Comparison of ENCODE assay signal across 8 cellular contexts in the genomic region with DNA sequence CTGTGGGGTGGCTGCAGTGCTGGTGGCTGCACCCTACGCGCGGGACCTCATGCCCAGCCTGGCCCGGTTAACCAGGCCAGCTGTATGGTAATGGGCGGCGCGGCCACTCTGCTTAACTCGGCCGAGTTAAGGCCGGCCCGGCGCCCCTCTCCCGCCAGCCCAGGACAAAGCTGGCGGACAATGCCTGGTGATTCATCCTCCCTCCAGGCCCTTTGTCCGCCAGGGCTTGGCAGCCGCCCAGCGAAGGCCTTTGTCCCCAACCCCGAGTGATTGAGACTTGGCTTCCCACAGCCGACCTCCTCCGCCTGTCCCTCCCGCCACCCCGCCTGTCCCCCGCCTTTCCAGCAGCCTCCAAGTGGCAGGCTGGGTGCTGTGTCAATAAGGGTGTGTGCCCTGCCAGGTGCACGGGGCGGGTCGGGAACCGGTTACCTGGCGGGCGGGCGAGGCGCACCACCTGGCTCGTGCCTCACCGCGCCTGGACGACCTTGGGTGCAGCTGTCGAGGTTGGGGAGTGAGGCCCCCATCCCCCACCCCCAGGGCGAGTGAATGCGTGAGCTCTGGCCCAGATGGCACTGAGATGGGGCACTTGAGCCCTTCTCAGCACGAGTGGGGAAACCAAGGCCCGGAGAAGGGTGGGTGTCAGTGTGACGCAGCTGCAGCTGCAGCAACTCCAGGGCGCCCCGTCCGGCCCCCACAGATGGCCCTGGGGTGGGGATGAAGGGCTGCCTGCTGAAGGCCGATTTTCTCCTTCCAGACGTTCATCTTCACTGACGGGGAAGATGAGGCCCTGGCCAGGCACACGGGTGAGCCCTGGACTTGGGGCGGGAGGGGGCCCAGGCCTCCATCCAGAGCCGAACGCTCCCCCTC. TPM values are rescaled to one million over a fixed set of nuclear protein-coding genes. Genes with fewer than 3 reads are reported as not detected.
DNase-seq lines count a peak whose midpoint lies in the region; ATAC-seq lines count a peak whose summit lies in the region.

No MANE protein-coding gene starts in this region.

- peak overlapping the region; percentile 98 for H2BK12ac ChIP-seq in neuronal stem cell (ENCODE audit: low read length)

- peak in 1 of 5 donors; percentile 57 for DNase-seq in CD4-positive, alpha-beta memory T cell
- DNase-seq in NCI-H1105 treated with DMSO at 0.1 percent for 48 hours (lab: John Stamatoyannopoulos, UW), result peak; percentile 95
- DNase-seq in activated T-cell treated with anti-CD3 and anti-CD28 coated beads, Interleukin-2, amount 50 U/mL, for 72 hours, result no peak
- peak; percentile 90 for DNase-seq in Right ventricle myocardium inferior (ENCODE audit: missing footprints)
- DNase-seq in neuronal stem cell (ENCODE audit: low spot score), result peak; percentile 91
- DNase-seq in foreskin melanocyte, result no peak
- DNase-seq in stimulated activated CD4-positive, alpha-beta T cell treated with anti-CD3 and anti-CD28 coated beads, Interleukin-2, amount 100 ng/mL, for 24 hours, result no peak

- ATAC-seq in activated T-cell treated with anti-CD3 and anti-CD28 coated beads, Interleukin-2, amount 50 U/mL, for 72 hours (replicated peaks in 1 of 2), result no peak
- ATAC-seq in Right ventricle myocardium inferior, result peak; percentile 9
- ATAC-seq in GM19395 (IDR thresholded peaks at IDR 0.05; ENCODE audit: unreplicated experiment), result no peak

- peak overlapping the region; percentile 99 for H3K23ac ChIP-seq in neuronal stem cell (ENCODE audit: low read depth, low read length, poor library complexity)

- peak overlapping the region; percentile 93 for H2BK5ac ChIP-seq in neuronal stem cell (ENCODE audit: low read length)

- peak overlapping the region; percentile 69 for H3K4ac ChIP-seq in neuronal stem cell (ENCODE audit: low read length)

- H4K8ac ChIP-seq in neuronal stem cell (ENCODE audit: low read depth, low read length), result no peak overlapping the region

- peak overlapping the region in 2 of 7 donors; percentile 3 to 99 for H3K27ac Mint-ChIP-seq in CD4-positive, alpha-beta memory T cell
- H3K27ac Mint-ChIP-seq in activated T-cell treated with anti-CD3 and anti-CD28 coated beads, Interleukin-2, amount 50 U/mL, for 72 hours, result no peak overlapping the region

- WGBS in neuronal stem cell (ENCODE audit: extremely low coverage in 2 of 2, insufficient read length in 2 of 2, insufficient replicate concordance in 1 of 2), 2 donors, result no CpG with 5 or more reads among the region's 51 CpGs

- peak overlapping the region in 1 of 2 donors; percentile 98 for H3K4me3 ChIP-seq in CD4-positive, alpha-beta memory T cell (ENCODE audit: low read length in 2 of 2)
- peak overlapping the region; percentile 9 to 96 for H3K4me3 ChIP-seq in neuronal stem cell (ENCODE audit: low read length in 2 of 2)

- H3K4me3 Mint-ChIP-seq in CD4-positive, alpha-beta memory T cell, result peak overlapping the region in 4 of 8 donors; percentile 31 to 46 (median 36)
- H3K4me3 Mint-ChIP-seq in activated T-cell treated with anti-CD3 and anti-CD28 coated beads, Interleukin-2, amount 50 U/mL, for 72 hours, result peak overlapping the region; percentile 52 to 98

- no peaks in the 10 kb centered on the region for H3K9me3 Mint-ChIP-seq in CD4-positive, alpha-beta memory T cell
- H3K9me3 Mint-ChIP-seq in activated T-cell treated with anti-CD3 and anti-CD28 coated beads, Interleukin-2, amount 50 U/mL, for 72 hours, result no peaks in the 10 kb centered on the region

- peak overlapping the region; percentile 100 for H2AK5ac ChIP-seq in neuronal stem cell (ENCODE audit: low read depth, low read length)

- H3K36me3 ChIP-seq in CD4-positive, alpha-beta memory T cell (ENCODE audit: insufficient read depth, low read length), result peaks cover 34% of the 10 kb centered on the region
- H3K36me3 ChIP-seq in neuronal stem cell (replicated peaks in 1 of 2; ENCODE audit: control insufficient read depth in 2 of 2, insufficient read depth in 2 of 2, low read length in 2 of 2), result peaks cover 44 to 51% of the 10 kb centered on the region in 2 donors

- H4K91ac ChIP-seq in neuronal stem cell (ENCODE audit: low read depth, low read length, poor library complexity), result peak overlapping the region; percentile 48

- peaks cover 40% of the 10 kb centered on the region for H3K79me1 ChIP-seq in neuronal stem cell (ENCODE audit: low read depth, low read length)

- peak overlapping the region; percentile 49 for H2BK120ac ChIP-seq in neuronal stem cell (ENCODE audit: low read depth, low read length)

- no peak overlapping the region for H2AFZ ChIP-seq in neuronal stem cell (ENCODE audit: low read length)

- H2BK15ac ChIP-seq in neuronal stem cell (ENCODE audit: low read length), result no peak overlapping the region

- peak overlapping the region; percentile 91 for H3K4me2 ChIP-seq in neuronal stem cell (ENCODE audit: insufficient read depth, low read length, poor library complexity, severe bottlenecking)

- H3K27me3 Mint-ChIP-seq in CD4-positive, alpha-beta memory T cell, result no peaks in the 10 kb centered on the region
- H3K27me3 Mint-ChIP-seq in activated T-cell treated with anti-CD3 and anti-CD28 coated beads, Interleukin-2, amount 50 U/mL, for 72 hours (ENCODE audit: low read depth), result no peaks in the 10 kb centered on the region

- peaks cover 18 to 52% of the 10 kb centered on the region in 2 donors for H3K36me3 Mint-ChIP-seq in CD4-positive, alpha-beta memory T cell
- H3K36me3 Mint-ChIP-seq in activated T-cell treated with anti-CD3 and anti-CD28 coated beads, Interleukin-2, amount 50 U/mL, for 72 hours (ENCODE audit: insufficient read depth in 2 of 2), result peaks cover 0 to 7% of the 10 kb centered on the region in 2 donors

- peaks cover 72% of the 10 kb centered on the region for H3K4me1 ChIP-seq in CD4-positive, alpha-beta memory T cell (ENCODE audit: insufficient read depth, low read length)
- H3K4me1 ChIP-seq in neuronal stem cell (ENCODE audit: control insufficient read depth in 2 of 2, insufficient read depth in 1 of 2, low read depth in 1 of 2, low read length in 2 of 2), result peaks cover 51 to 64% of the 10 kb centered on the region in 2 donors

- peak overlapping the region; percentile 99 for H3K18ac ChIP-seq in neuronal stem cell (ENCODE audit: low read length)

- CTCF ChIA-PET in CD4-positive, alpha-beta memory T cell (lab: Charles Lee; ENCODE audit: partially characterized antibody), result no interaction called here

- H3K4me1 Mint-ChIP-seq in CD4-positive, alpha-beta memory T cell, result peaks cover 17 to 65% (median 48%) of the 10 kb centered on the region in 4 donors
- H3K4me1 Mint-ChIP-seq in activated T-cell treated with anti-CD3 and anti-CD28 coated beads, Interleukin-2, amount 50 U/mL, for 72 hours (ENCODE audit: low read depth), result peaks cover 53% of the 10 kb centered on the region

- POLR2A ChIA-PET in CD4-positive, alpha-beta memory T cell (lab: Charles Lee; ENCODE audit: partially characterized antibody), result interaction anchor here (0.6 to 15.7 kb wide), 5 partner anchors 12 to 897 kb away, joined by 3 to 511 read pairs (median 3); partner anchors contain the start of gene IQCE

- no peaks in the 10 kb centered on the region for H3K9me3 ChIP-seq in CD4-positive, alpha-beta memory T cell (ENCODE audit: control insufficient read depth in 1 of 2, low read length in 2 of 2)
- no peaks in the 10 kb centered on the region for H3K9me3 ChIP-seq in neuronal stem cell (replicated peaks in 1 of 2; ENCODE audit: control insufficient read depth in 2 of 2, insufficient read depth in 1 of 2, low read depth in 1 of 2, low read length in 2 of 2)

- no peaks in the 10 kb centered on the region for H3K27me3 ChIP-seq in CD4-positive, alpha-beta memory T cell (ENCODE audit: insufficient read depth, low read length)
- H3K27me3 ChIP-seq in neuronal stem cell (ENCODE audit: control insufficient read depth in 3 of 3, insufficient read depth in 3 of 3, low read depth in 1 of 3, low read length in 3 of 3), result no peaks in the 10 kb centered on the region

- peak overlapping the region; percentile 63 for H3K14ac ChIP-seq in neuronal stem cell (ENCODE audit: low read length)

- peak overlapping the region; percentile 95 for H3K9ac ChIP-seq in neuronal stem cell (ENCODE audit: low read depth, low read length, poor library complexity)

- intact Hi-C loops in CD4-positive, alpha-beta memory T cell (cut with micrococcal nuclease), result loop anchor here (5.0 kb wide), 1 partner anchor 47 kb away; the partner anchor contains the start of gene GRIFIN
- intact Hi-C loops in Right ventricle myocardium inferior (cut with DNase I), result loop anchor here (5.0 kb wide), 1 partner anchor 47 kb away; the partner anchor contains the start of gene GRIFIN

- peak overlapping the region; percentile 80 for H3K27ac ChIP-seq in CD4-positive, alpha-beta memory T cell (ENCODE audit: low read depth, low read length)
- peak overlapping the region; percentile 97 for H3K27ac ChIP-seq in neuronal stem cell (replicated peaks; ENCODE audit: low read length)

RNA-seq across cellular contexts. Expression of gene LFNG, which starts 4.6 kb away (rescaled TPM):
- total RNA-seq in CD4-positive, alpha-beta memory T cell, result 100 to 1,000 TPM; 125 to 127 TPM
- polyA plus RNA-seq in CD4-positive, alpha-beta memory T cell, result 1 to 10 TPM in 1 of 2 donors, under 1 TPM in 1; 0.09 to 4.1 TPM
- total RNA-seq in activated T-cell treated with anti-CD3 and anti-CD28 coated beads, Interleukin-2, amount 50 U/mL, for 72 hours, result 10 to 100 TPM; 23.0 to 30.0 TPM
- 6.5 TPM for total RNA-seq in Right ventricle myocardium inferior
- polyA plus RNA-seq in neuronal stem cell (2013, experiment 1 of 2), result 84.0 TPM
- polyA plus RNA-seq in neuronal stem cell (2013, experiment 2 of 2), result 82.3 TPM

RNA-seq across cellular contexts. Expression of gene BRAT1, which starts 31.1 kb away (rescaled TPM):
- 10 to 100 TPM; 37.0 to 41.4 TPM for total RNA-seq in CD4-positive, alpha-beta memory T cell
- 10 to 100 TPM; 24.2 to 42.4 TPM for polyA plus RNA-seq in CD4-positive, alpha-beta memory T cell
- 10 to 100 TPM; 28.0 to 35.2 TPM for total RNA-seq in activated T-cell treated with anti-CD3 and anti-CD28 coated beads, Interleukin-2, amount 50 U/mL, for 72 hours
- 14.8 TPM for total RNA-seq in Right ventricle myocardium inferior
- polyA plus RNA-seq in neuronal stem cell (2013, experiment 1 of 2), result 18.7 TPM
- polyA plus RNA-seq in neuronal stem cell (2013, experiment 2 of 2), result 18.1 TPM

RNA-seq across cellular contexts. Expression of gene IQCE, which starts 34.6 kb away (rescaled TPM):
- total RNA-seq in CD4-positive, alpha-beta memory T cell, result 1 to 10 TPM; 8.2 to 9.4 TPM
- polyA plus RNA-seq in CD4-positive, alpha-beta memory T cell, result 1 to 10 TPM in 1 of 2 donors, under 1 TPM in 1; 0.81 to 3.7 TPM
- total RNA-seq in activated T-cell treated with anti-CD3 and anti-CD28 coated beads, Interleukin-2, amount 50 U/mL, for 72 hours, result 10 to 100 TPM; 11.8 to 12.2 TPM
- 11.5 TPM for total RNA-seq in Right ventricle myocardium inferior
- 10.4 TPM for polyA plus RNA-seq in neuronal stem cell (2013, experiment 1 of 2)
- polyA plus RNA-seq in neuronal stem cell (2013, experiment 2 of 2), result 10.3 TPM

RNA-seq across cellular contexts. Expression of gene GRIFIN, which starts 48.0 kb away (rescaled TPM):
- total RNA-seq in CD4-positive, alpha-beta memory T cell, result not detected
- not detected for polyA plus RNA-seq in CD4-positive, alpha-beta memory T cell
- not detected for total RNA-seq in activated T-cell treated with anti-CD3 and anti-CD28 coated beads, Interleukin-2, amount 50 U/mL, for 72 hours
- not detected for total RNA-seq in Right ventricle myocardium inferior
- polyA plus RNA-seq in neuronal stem cell (2013, experiment 1 of 2), result not detected
- not detected for polyA plus RNA-seq in neuronal stem cell (2013, experiment 2 of 2)

Comparison
In these comparisons a context has a peak if more than half of its experiments do, and no peak if none do; other contexts are left out.
1. DNase-seq: peak in NCI-H1105 treated with DMSO at 0.1 percent for 48 hours (single experiment), Right ventricle myocardium inferior (single experiment) and neuronal stem cell (single experiment); none in activated T-cell treated with anti-CD3 and anti-CD28 coated beads, Interleukin-2, amount 50 U/mL, for 72 hours (0 of 2), foreskin melanocyte (single experiment) and stimulated activated CD4-positive, alpha-beta T cell treated with anti-CD3 and anti-CD28 coated beads, Interleukin-2, amount 100 ng/mL, for 24 hours (0 of 2).
2. RNA of gene LFNG, which starts 4.6 kb away (total RNA-seq): 125 to 127 TPM in CD4-positive, alpha-beta memory T cell; 23.0 to 30.0 TPM in activated T-cell treated with anti-CD3 and anti-CD28 coated beads, Interleukin-2, amount 50 U/mL, for 72 hours and 6.5 TPM in Right ventricle myocardium inferior (single experiment); every median in the first group is over 4 times any median in the second.